30 cellular contexts compared by ENCODE assay signal in the genomic region with DNA sequence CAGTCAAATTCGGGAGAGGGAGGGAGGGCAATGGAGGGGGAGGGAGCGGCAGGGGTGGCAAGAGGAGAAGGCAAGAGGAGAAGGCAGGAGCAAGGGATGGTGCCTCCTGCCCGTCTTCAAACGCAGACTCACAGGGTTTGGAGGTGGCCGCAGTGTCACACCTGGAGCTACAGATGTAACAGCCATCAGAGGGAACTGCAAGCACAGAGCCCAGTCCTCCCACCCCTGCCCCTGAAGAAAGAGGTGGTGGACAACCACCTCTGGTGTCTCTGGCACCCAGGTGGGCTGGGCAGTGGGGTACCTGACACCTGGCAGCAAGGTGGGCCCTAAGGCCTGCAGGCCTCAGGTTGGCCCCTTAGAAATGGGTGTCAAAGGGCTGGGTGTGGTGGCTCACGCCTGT.
"Had no signal": no experiment of that assay in that cellular context is flagged by ENCODE, and none has a peak within 500 bp of the region (broad histone marks: within the 10 kb centered on the region; RNA-seq: fewer than 3 reads in every experiment).

No MANE protein-coding gene starts in this region.

- H3K27me3 ChIP-seq: ascending aorta, breast epithelium, cardiac muscle cell, colonic mucosa, foreskin keratinocyte, gastrocnemius medialis, heart left ventricle had no signal

- H3K4me1 ChIP-seq: breast epithelium, colonic mucosa, foreskin keratinocyte, gastrocnemius medialis had no signal

- H3K36me3 ChIP-seq: ascending aorta, breast epithelium, cardiac muscle cell, colonic mucosa, gastrocnemius medialis, heart left ventricle, WERI-Rb-1 had no signal

- H3K27ac ChIP-seq: breast epithelium, cardiac muscle cell, colonic mucosa, dorsolateral prefrontal cortex, foreskin keratinocyte, gastrocnemius medialis, heart left ventricle, WERI-Rb-1 had no signal

- H3K4me3 ChIP-seq: ascending aorta, breast epithelium, cardiac muscle cell, colonic mucosa, dorsolateral prefrontal cortex, gastrocnemius medialis, heart left ventricle had no signal

- H3K9me3 ChIP-seq: ascending aorta, colonic mucosa, gastrocnemius medialis had no signal

- DNase-seq: activated B cell treated with CpG ODN at 0.5 μM for 24 hours; activated CD4-positive, alpha-beta T cell treated with anti-CD3 and anti-CD28 coated beads for 48 hours; activated CD4-positive, alpha-beta T cell treated with anti-CD3 and anti-CD28 coated beads, Interleukin-2, amount 50 U/mL, for 1 hour; activated CD4-positive, alpha-beta T cell treated with anti-CD3 and anti-CD28 coated beads, Interleukin-2, amount 50 U/mL, for 48 hours; activated CD8-positive, alpha-beta memory T cell treated with anti-CD3 and anti-CD28 coated beads for 24 hours; activated CD8-positive, alpha-beta memory T cell treated with anti-CD3 and anti-CD28 coated beads, Interleukin-2, amount 50 U/mL, for 48 hours; activated CD8-positive, alpha-beta T cell treated with anti-CD3 and anti-CD28 coated beads for 36 hours; activated gamma-delta T cell; activated naive CD4-positive, alpha-beta T cell; activated naive CD4-positive, alpha-beta T cell treated with anti-CD3 and anti-CD28 coated beads, Interleukin-2, amount 10 ng/mL, durations not matched to agents 7 days and 5 days; activated naive CD8-positive, alpha-beta T cell treated with anti-CD3 and anti-CD28 coated beads, Interleukin-2, amount 10 ng/mL, durations not matched to agents 7 days and 5 days; activated T-cell treated with anti-CD3 and anti-CD28 coated beads for 4 hours; activated T-cell treated with anti-CD3 and anti-CD28 coated beads, Interleukin-2, amount 50 U/mL, for 24 hours; activated T-cell treated with anti-CD3 and anti-CD28 coated beads, Interleukin-2, amount 50 U/mL, for 72 hours; central memory CD4-positive, alpha-beta T cell; cerebellar nuclear complex; colonic mucosa; dorsolateral prefrontal cortex; effector memory CD4-positive, alpha-beta T cell; endodermal cell; foreskin keratinocyte; gastrocnemius medialis; glutamatergic neuron; heart left ventricle; T-cell; T1000; WERI-Rb-1 had no signal
